ENCODE assay signal across 8 cellular contexts in genomic region chr13:71864981-71865857, GRCh38. TPM values are rescaled to one million over a fixed set of nuclear protein-coding genes. Genes with fewer than 3 reads are reported as not detected.
A peak's percentile ranks its signal among the peaks of the same experiment; 100 is the strongest.
DNase-seq lines count a peak whose midpoint lies in the region; ATAC-seq and TF ChIP-seq lines count a peak whose summit lies in the region.

No MANE protein-coding gene starts in this region.

- H3K4me3 ChIP-seq in colonic mucosa (peak overlapping the region; percentile 86), right lobe of liver (peak overlapping the region; percentile 41 to 51 (median 45)), thyroid gland (replicated peaks in 1 of 3) (peak overlapping the region in 2 of 3 donors; percentile 22 to 33)

- intact Hi-C loops in colonic mucosa (cut with DNase I), result no loop called here
- intact Hi-C loops in right lobe of liver (cut with DNase I), result no loop called here
- intact Hi-C loops in thyroid gland (cut with DNase I), result no loop called here

- H3K36me3 ChIP-seq in colonic mucosa, result no peaks in the 10 kb centered on the region
- H3K36me3 ChIP-seq in right lobe of liver, result no peaks in the 10 kb centered on the region
- H3K36me3 ChIP-seq in thyroid gland, result no peaks in the 10 kb centered on the region

- TF ChIP-seq POLR2A in right lobe of liver (IDR thresholded peaks at IDR 0.05), result no peak
- TF ChIP-seq POLR2A in thyroid gland (IDR thresholded peaks at IDR 0.05), result no peak

- H3K4me1 ChIP-seq in colonic mucosa (peaks cover 4% of the 10 kb centered on the region), right lobe of liver (peaks cover 0 to 15% (median 0%) of the 10 kb centered on the region in 4 donors), thyroid gland (peaks cover 4 to 17% of the 10 kb centered on the region in 2 donors)

- peak overlapping the region; percentile 87 to 88 for H3K9ac ChIP-seq in colonic mucosa (ENCODE audit: low read depth in 2 of 2, low read length in 2 of 2)

- H3K27me3 ChIP-seq in colonic mucosa, result no peaks in the 10 kb centered on the region
- H3K27me3 ChIP-seq in right lobe of liver, result peaks cover 0 to 4% of the 10 kb centered on the region in 2 donors
- H3K27me3 ChIP-seq in thyroid gland, result peaks cover 9% of the 10 kb centered on the region

- WGBS in right lobe of liver (ENCODE audit: insufficient coverage, low coverage, low lambda C conversion rate, missing lambda C conversion rate), result 2% methylated on average over 46 of the region's 86 CpGs
- 1 to 2% methylated on average over 27 to 40 of the region's 86 CpGs for WGBS in thyroid gland, 2 donors

- TF ChIP-seq CTCF in colonic mucosa (IDR thresholded peaks at IDR 0.05), result no peak
- TF ChIP-seq CTCF in right lobe of liver (IDR thresholded peaks at IDR 0.05), result no peak
- no peak for TF ChIP-seq CTCF in thyroid gland (IDR thresholded peaks at IDR 0.05)

- peak overlapping the region; percentile 82 for H3K27ac ChIP-seq in colonic mucosa
- H3K27ac ChIP-seq in right lobe of liver, result peak overlapping the region; percentile 33 to 42 (median 34)
- no peak overlapping the region for H3K27ac ChIP-seq in thyroid gland

- DNase-seq in NCI-H69 (lab: John Stamatoyannopoulos, UW) (peak; percentile 79), colonic mucosa (peak; percentile 51), right lobe of liver (peak; percentile 38 to 61 (median 47)), thyroid gland (no peak), DMS153 (lab: John Stamatoyannopoulos, UW) (no peak), SIG-M5 treated with dmso at 0.1 percent for 504 hours (lab: John Stamatoyannopoulos, UW; ENCODE audit: unreplicated experiment) (no peak)

- H3K9me3 ChIP-seq in colonic mucosa, result no peaks in the 10 kb centered on the region
- H3K9me3 ChIP-seq in right lobe of liver, result no peaks in the 10 kb centered on the region
- H3K9me3 ChIP-seq in thyroid gland, result no peaks in the 10 kb centered on the region

- ATAC-seq in GM19023 (IDR thresholded peaks at IDR 0.05; ENCODE audit: unreplicated experiment), result peak; percentile 14
- peak; percentile 28 to 30 (median 28) for ATAC-seq in right lobe of liver
- ATAC-seq in GM21390 (IDR thresholded peaks at IDR 0.05; ENCODE audit: unreplicated experiment), result no peak

RNA-seq across cellular contexts. Expression of gene DACH1, which starts 1.8 kb away (rescaled TPM):
- 1 to 10 TPM; 3.9 to 5.2 TPM for total RNA-seq in colonic mucosa
- 1 to 10 TPM in 2 of 6 experiments, under 1 TPM in 4; 0.80 to 1.5 (median 0.94) TPM for total RNA-seq in right lobe of liver
- under 1 TPM in 3 of 4 donors, not detected in 1; 0.33 to 0.49 (median 0.33) TPM for total RNA-seq in thyroid gland

Comparison
In these comparisons a context has a peak if more than half of its experiments do, and no peak if none do; other contexts are left out.
1. DNase-seq: peak in NCI-H69 (single experiment), colonic mucosa (single experiment) and right lobe of liver (3 of 3); none in thyroid gland (0 of 2), DMS153 (single experiment) and SIG-M5 treated with dmso at 0.1 percent for 504 hours (single experiment).
2. H3K27ac ChIP-seq: peak in colonic mucosa (single experiment) and right lobe of liver (3 of 3); none in thyroid gland (0 of 3).
3. H3K4me3 ChIP-seq: peak in every context shown above with its lines; median percentile 86 in colonic mucosa; 45 in right lobe of liver; 28 in thyroid gland.